ENCODE assay signal across 20 cellular contexts in genomic region chr5:112794410-112794809, GRCh38.
"Had no signal": no experiment of that assay in that cellular context is flagged by ENCODE, and none has a peak within 500 bp of the region (broad histone marks: within the 10 kb centered on the region; RNA-seq: fewer than 3 reads in every experiment).

No MANE protein-coding gene starts in this region.

- H3K27me3 Mint-ChIP-seq: stimulated activated naive CD8-positive, alpha-beta T cell treated with anti-CD3 and anti-CD28 coated beads, Interleukin-15, Interleukin-2, amounts not matched to agents 100 ng/mL and 50 ng/mL, for 24 hours; T-cell had no signal

- DNase-seq: activated CD4-positive, alpha-beta T cell treated with anti-CD3 and anti-CD28 coated beads for 4 hours; activated CD8-positive, alpha-beta memory T cell treated with anti-CD3 and anti-CD28 coated beads, Interleukin-2, amount 50 U/mL, for 48 hours; activated CD8-positive, alpha-beta T cell treated with anti-CD3 and anti-CD28 coated beads, Interleukin-2, amount 10 ng/mL, durations not matched to agents 7 days and 5 days; activated naive CD4-positive, alpha-beta T cell; aorta; kidney glomerular epithelial cell; natural killer cell; nucleus accumbens; sigmoid colon; stimulated activated CD4-positive, alpha-beta T cell treated with anti-CD3 and anti-CD28 coated beads, Interleukin-12 subunit alpha, Interleukin-12 subunit beta, amount 100 ng/mL, for 4 hours; T-cell; T1000 had no signal

- H3K4me1 ChIP-seq: sigmoid colon had no signal

- H3K27ac ChIP-seq: sigmoid colon, thoracic aorta had no signal

- H3K27ac Mint-ChIP-seq: activated CD8-positive, alpha-beta T cell treated with anti-CD3 and anti-CD28 coated beads, Interleukin-2, amount 10 ng/mL, durations not matched to agents 7 days and 5 days; activated T-helper 1 cell treated with anti-CD3 and anti-CD28 coated beads, Interleukin-12 subunit alpha, Interleukin-12 subunit beta, Interleukin-2, Interleukin-4 antibody, amounts not matched to agents 30 ng/mL and 10 ng/mL and 1 ng/mL, durations not matched to agents 14 hours and 24 hours and 36 hours; progenitor cell of endocrine pancreas; stimulated activated naive CD8-positive, alpha-beta T cell treated with anti-CD3 and anti-CD28 coated beads, Interleukin-15, Interleukin-2, amounts not matched to agents 100 ng/mL and 50 ng/mL, for 24 hours; T-cell had no signal

- H3K4me3 ChIP-seq: sigmoid colon, thoracic aorta had no signal

- H3K9me3 ChIP-seq: sigmoid colon, thoracic aorta had no signal

- H3K4me3 Mint-ChIP-seq: activated CD8-positive, alpha-beta T cell treated with anti-CD3 and anti-CD28 coated beads, Interleukin-2, amount 10 ng/mL, durations not matched to agents 7 days and 5 days; activated T-helper 1 cell treated with anti-CD3 and anti-CD28 coated beads, Interleukin-12 subunit alpha, Interleukin-12 subunit beta, Interleukin-2, Interleukin-4 antibody, amounts not matched to agents 30 ng/mL and 10 ng/mL and 1 ng/mL, durations not matched to agents 14 hours and 24 hours and 36 hours; natural killer cell; stimulated activated naive CD8-positive, alpha-beta T cell treated with anti-CD3 and anti-CD28 coated beads, Interleukin-15, Interleukin-2, amounts not matched to agents 100 ng/mL and 50 ng/mL, for 24 hours; T-cell had no signal

- H3K27me3 ChIP-seq: sigmoid colon had no signal

- FAIRE-seq: bronchial epithelial cell, colon, frontal cortex, urothelium cell line had no signal

- H3K9me3 Mint-ChIP-seq: activated T-helper 1 cell treated with anti-CD3 and anti-CD28 coated beads, Interleukin-12 subunit alpha, Interleukin-12 subunit beta, Interleukin-2, Interleukin-4 antibody, amounts not matched to agents 30 ng/mL and 10 ng/mL and 1 ng/mL, durations not matched to agents 14 hours and 24 hours and 36 hours; natural killer cell; stimulated activated naive CD8-positive, alpha-beta T cell treated with anti-CD3 and anti-CD28 coated beads, Interleukin-15, Interleukin-2, amounts not matched to agents 100 ng/mL and 50 ng/mL, for 24 hours; T-cell had no signal

- ATAC-seq: activated CD8-positive, alpha-beta T cell treated with anti-CD3 and anti-CD28 coated beads, Interleukin-2, amount 10 ng/mL, durations not matched to agents 7 days and 5 days; natural killer cell; T-cell had no signal
